10 cellular contexts compared by ENCODE assay signal in the genomic region with DNA sequence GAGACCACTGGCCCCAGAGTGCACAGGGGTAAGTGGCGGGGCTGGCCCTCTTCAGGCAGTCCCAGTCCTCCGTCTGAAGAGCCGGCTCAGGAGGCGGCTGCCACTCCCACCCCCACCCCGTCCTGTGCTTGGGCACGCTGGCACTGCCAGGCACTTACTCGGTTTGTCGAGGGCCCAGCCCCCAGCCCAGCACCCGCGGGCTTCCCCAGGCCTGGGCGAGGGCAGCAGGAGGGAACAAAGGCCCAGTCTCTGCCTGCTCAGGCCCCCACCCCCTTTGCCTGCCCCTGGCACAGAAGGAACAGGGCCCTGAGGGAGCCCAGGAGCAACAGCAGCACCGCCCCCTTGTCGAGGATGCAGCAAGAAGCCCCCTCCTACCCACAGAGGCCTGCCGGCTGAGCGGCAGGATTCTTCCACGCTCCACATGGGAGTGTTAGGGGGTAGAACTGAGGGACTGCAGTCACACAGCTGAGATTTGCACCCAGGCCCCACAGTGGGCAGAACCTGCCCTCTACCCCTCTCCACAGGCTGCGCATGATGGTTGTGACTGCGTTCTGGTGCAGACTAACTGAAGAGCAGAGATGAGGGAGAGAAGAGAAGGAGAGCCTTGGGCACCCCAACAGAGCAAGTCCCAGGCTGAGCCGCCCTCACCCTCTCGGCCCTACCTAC. TPM values are rescaled to one million over a fixed set of nuclear protein-coding genes. Genes with fewer than 3 reads are reported as not detected.
DNase-seq lines count a peak whose midpoint lies in the region; ATAC-seq and TF ChIP-seq lines count a peak whose summit lies in the region.
"Had no signal": no experiment of that assay in that cellular context is flagged by ENCODE, and none has a peak within 500 bp of the region (broad histone marks: within the 10 kb centered on the region; RNA-seq: fewer than 3 reads in every experiment).

No MANE protein-coding gene starts in this region.

- intact Hi-C loops in lower lobe of right lung (cut with DNase I): no loop called here

- ATAC-seq in lower lobe of right lung (peak; percentile 65 to 82), thoracic aorta (ENCODE audit: insufficient number of reproducible peaks, low FRiP score, low read depth) (peak; percentile 44), GM19328 (IDR thresholded peaks at IDR 0.05; ENCODE audit: unreplicated experiment) (no peak), HG03354 (IDR thresholded peaks at IDR 0.05; ENCODE audit: poor library complexity, severe bottlenecking, unreplicated experiment) (no peak)

- H3K27ac ChIP-seq in coronary artery: peak overlapping the region; percentile 89 to 94
- H3K27ac ChIP-seq in lower lobe of right lung: peak overlapping the region; percentile 79
- H3K27ac ChIP-seq in thoracic aorta: peak overlapping the region; percentile 87 to 96

- H3K9me3 ChIP-seq in lower lobe of right lung (no peaks in the 10 kb centered on the region), thoracic aorta (no peaks in the 10 kb centered on the region)

- peaks cover 69% of the 10 kb centered on the region for H3K4me1 ChIP-seq in lower lobe of right lung
- H3K4me1 ChIP-seq in thoracic aorta (ENCODE audit: control insufficient read depth in 1 of 2, low read depth in 2 of 2): peaks cover 33 to 79% of the 10 kb centered on the region in 2 donors

- TF ChIP-seq CTCF in coronary artery (IDR thresholded peaks at IDR 0.05): no peak
- TF ChIP-seq CTCF in lower lobe of right lung (IDR thresholded peaks at IDR 0.05): no peak
- no peak for TF ChIP-seq CTCF in thoracic aorta (IDR thresholded peaks at IDR 0.05)

- H3K36me3 ChIP-seq in lower lobe of right lung: peaks cover 44% of the 10 kb centered on the region
- H3K36me3 ChIP-seq in thoracic aorta: peaks cover 24% of the 10 kb centered on the region

- H3K4me3 ChIP-seq in coronary artery (peak overlapping the region; percentile 5), lower lobe of right lung (no peak overlapping the region), thoracic aorta (peak overlapping the region; percentile 17)

- H3K27me3 ChIP-seq in lower lobe of right lung (ENCODE audit: low read depth) (no peaks in the 10 kb centered on the region), thoracic aorta (replicated peaks; ENCODE audit: insufficient read depth) (no peaks in the 10 kb centered on the region)

- DNase-seq in NCI-H226 (peak; percentile 70), coronary artery (ENCODE audit: low spot score) (no peak), lower lobe of right lung (peak; percentile 61), thoracic aorta (ENCODE audit: low spot score) (no peak), iPS-NIHi7 (ENCODE audit: extremely low spot score) (no peak)
- DNase-seq in NK-92 treated with Interleukin-12 subunit alpha and Interleukin-12 subunit beta, amount 100 ng/mL, for 24 hours (lab: John Stamatoyannopoulos, UW): no peak
- DNase-seq: activated CD4-positive, alpha-beta T cell treated with anti-CD3 and anti-CD28 coated beads, Interleukin-2, amount 50 U/mL, for 4 hours; DND-41 had no signal

RNA-seq across cellular contexts. Expression of a gene that starts 8.9 kb away (rescaled TPM):
- total RNA-seq in lower lobe of right lung (28.8 TPM), thoracic aorta (10 to 100 TPM; 41.1 to 42.2 TPM)

RNA-seq across cellular contexts. Expression of a gene that starts 51.7 kb away (rescaled TPM):
- total RNA-seq in lower lobe of right lung: 765 TPM
- 100 to 1,000 TPM; 642 to 718 TPM for total RNA-seq in thoracic aorta

Comparison
In these comparisons a context has a peak if more than half of its experiments do, and no peak if none do; other contexts are left out.
1. DNase-seq: peak in NCI-H226 (single experiment) and lower lobe of right lung (single experiment); none in coronary artery (single experiment), thoracic aorta (single experiment), NK-92 treated with Interleukin-12 subunit alpha and Interleukin-12 subunit beta, amount 100 ng/mL, for 24 hours (single experiment) and iPS-NIHi7 (single experiment).
2. ATAC-seq: peak in lower lobe of right lung (2 of 2) and thoracic aorta (single experiment); none in GM19328 (single experiment) and HG03354 (single experiment).
3. Peak in every context shown above with its lines, with median percentiles within 50 percentile points of each other: H3K27ac ChIP-seq.